17 cellular contexts compared by ENCODE assay signal in the genomic region with DNA sequence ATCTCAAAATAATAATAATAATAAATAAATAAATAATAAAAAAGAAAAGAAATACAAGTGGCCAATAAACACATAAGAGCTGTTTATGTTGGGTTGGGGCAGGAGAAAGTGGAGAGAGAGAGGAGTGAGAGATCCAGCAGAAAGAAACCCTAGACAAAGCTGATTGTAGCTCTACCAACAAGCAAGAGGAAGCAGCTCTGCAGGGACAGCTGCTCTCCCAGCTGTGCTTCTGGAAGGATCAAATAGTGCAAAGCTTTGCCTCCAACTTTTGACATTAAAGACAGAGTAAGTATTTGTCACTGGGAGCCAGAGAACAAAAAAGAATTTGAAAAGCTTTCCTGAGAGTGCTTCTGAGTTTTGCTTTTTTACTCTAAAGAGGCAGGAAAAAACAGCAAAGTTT. TPM values are rescaled to one million over a fixed set of nuclear protein-coding genes. Genes with fewer than 3 reads are reported as not detected.
DNase-seq lines count a peak whose midpoint lies in the region; ATAC-seq and TF ChIP-seq lines count a peak whose summit lies in the region.
"Had no signal": no experiment of that assay in that cellular context is flagged by ENCODE, and none has a peak within 500 bp of the region (broad histone marks: within the 10 kb centered on the region; RNA-seq: fewer than 3 reads in every experiment).

No MANE protein-coding gene starts in this region.

- no peak for TF ChIP-seq CTCF in chondrocyte (IDR thresholded peaks at IDR 0.05)

- peak overlapping the region; percentile 75 for H3K27ac Mint-ChIP-seq in chondrocyte (ENCODE audit: unreplicated experiment)

- H3K4me3 Mint-ChIP-seq in chondrocyte (ENCODE audit: unreplicated experiment), result no peak overlapping the region
- H3K4me3 Mint-ChIP-seq: CD8-positive, alpha-beta memory T cell had no signal

- H3K36me3 Mint-ChIP-seq in chondrocyte (ENCODE audit: low read depth), result no peaks in the 10 kb centered on the region

- H3K4me1 Mint-ChIP-seq in chondrocyte (ENCODE audit: low read depth), result peaks cover 70% of the 10 kb centered on the region
- H3K4me1 Mint-ChIP-seq: CD8-positive, alpha-beta memory T cell had no signal

- DNase-seq in NCI-H82 (lab: John Stamatoyannopoulos, UW), result peak; percentile 10
- DNase-seq in NCI-H82 treated with DMSO at 0.1 percent for 48 hours (lab: John Stamatoyannopoulos, UW; ENCODE audit: unreplicated experiment), result no peak
- DNase-seq in chondrocyte (ENCODE audit: low spot score), result no peak
- peak; percentile 18 for DNase-seq in midbrain (lab: John Stamatoyannopoulos, UW)
- peak; percentile 40 for DNase-seq in superior temporal gyrus (ENCODE audit: extremely low spot score)
- DNase-seq in H4 (ENCODE audit: low spot score), result no peak
- DNase-seq in iPS-NIHi7 (ENCODE audit: extremely low spot score), result no peak
- DNase-seq: CD8-positive, alpha-beta memory T cell; DND-41; HCEC 1CT; MV-4-11; NCI-H1417; NCI-H2029 treated with DMSO at 0.1 percent for 48 hours; NCI-H2171 treated with DMSO at 0.1 percent for 48 hours; NCI-H446 treated with DMSO at 0.1 percent for 48 hours; NCI-H748 treated with DMSO at 0.1 percent for 48 hours had no signal

- no peaks in the 10 kb centered on the region for H3K27me3 Mint-ChIP-seq in chondrocyte (ENCODE audit: low read depth)

- ATAC-seq in GM21717 (IDR thresholded peaks at IDR 0.05; ENCODE audit: unreplicated experiment), result no peak

- no peaks in the 10 kb centered on the region for H3K9me3 Mint-ChIP-seq in chondrocyte (ENCODE audit: low read depth)
- H3K9me3 Mint-ChIP-seq: CD8-positive, alpha-beta memory T cell had no signal

RNA-seq across cellular contexts. Expression of a gene that starts 28.4 kb away (rescaled TPM):
- 474 to 505 TPM (median 492 TPM) in 3 replicates for total RNA-seq in chondrocyte
- total RNA-seq in H4 (2014; rRNA removed; shearing (Covaris generic)), result 19.0 and 23.4 TPM in 2 replicates

Comparison
In these comparisons a context has a peak if more than half of its experiments do, and no peak if none do; other contexts are left out.
1. DNase-seq: peak in NCI-H82 (single experiment), midbrain (single experiment) and superior temporal gyrus (single experiment); none in NCI-H82 treated with DMSO at 0.1 percent for 48 hours (single experiment), chondrocyte (single experiment), H4 (single experiment) and iPS-NIHi7 (single experiment).
2. RNA of a gene that starts 28.4 kb away (total RNA-seq): 474 to 505 TPM in chondrocyte; 19.0 to 23.4 TPM in H4; every median in the first group is over 10 times any median in the second.